23 cellular contexts compared by ENCODE assay signal in genomic region chr4:93317571-93317970, GRCh38.
"Had no signal": no experiment of that assay in that cellular context is flagged by ENCODE, and none has a peak within 500 bp of the region (broad histone marks: within the 10 kb centered on the region; RNA-seq: fewer than 3 reads in every experiment).

No MANE protein-coding gene starts in this region.

- H3K4me1 Mint-ChIP-seq: activated CD4-positive, alpha-beta T cell treated with anti-CD3 and anti-CD28 coated beads, Interleukin-2, amount 10 ng/mL, durations not matched to agents 24 days and 14 days; nephron had no signal

- H3K36me3 ChIP-seq: prostate gland, tibial nerve, uterus had no signal

- H3K27ac Mint-ChIP-seq: activated CD4-positive, alpha-beta T cell treated with anti-CD3 and anti-CD28 coated beads, Interleukin-2, amount 10 ng/mL, durations not matched to agents 24 days and 14 days; activated CD8-positive, alpha-beta T cell treated with anti-CD3 and anti-CD28 coated beads, Interleukin-2, amount 10 ng/mL, durations not matched to agents 7 days and 5 days; activated naive CD4-positive, alpha-beta T cell treated with anti-CD3 and anti-CD28 coated beads, Interleukin-2, amount 50 U/mL, for 72 hours; nephron had no signal

- H3K4me1 ChIP-seq: prostate gland, tibial nerve, uterus had no signal

- H3K9me3 Mint-ChIP-seq: activated CD4-positive, alpha-beta T cell treated with anti-CD3 and anti-CD28 coated beads, Interleukin-2, amount 10 ng/mL, durations not matched to agents 24 days and 14 days; nephron had no signal

- H3K9me3 ChIP-seq: prostate gland, tibial nerve, uterus had no signal

- ATAC-seq: activated CD8-positive, alpha-beta T cell treated with anti-CD3 and anti-CD28 coated beads, Interleukin-2, amount 10 ng/mL, durations not matched to agents 7 days and 5 days; activated naive CD4-positive, alpha-beta T cell treated with anti-CD3 and anti-CD28 coated beads, Interleukin-2, amount 50 U/mL, for 72 hours; right cardiac atrium had no signal

- H3K36me3 Mint-ChIP-seq: activated naive CD4-positive, alpha-beta T cell treated with anti-CD3 and anti-CD28 coated beads, Interleukin-2, amount 50 U/mL, for 72 hours; brain had no signal

- H3K27ac ChIP-seq: prostate gland, skin epidermis, tibial nerve, uterus had no signal

- H3K4me3 Mint-ChIP-seq: activated CD4-positive, alpha-beta T cell treated with anti-CD3 and anti-CD28 coated beads, Interleukin-2, amount 10 ng/mL, durations not matched to agents 24 days and 14 days; activated CD8-positive, alpha-beta T cell treated with anti-CD3 and anti-CD28 coated beads, Interleukin-2, amount 10 ng/mL, durations not matched to agents 7 days and 5 days; brain; nephron had no signal

- DNase-seq: activated CD4-positive, alpha-beta T cell treated with anti-CD3 and anti-CD28 coated beads, Interleukin-2, amount 10 ng/mL, durations not matched to agents 24 days and 14 days; activated CD4-positive, CD25-positive, alpha-beta regulatory T cell; activated CD8-positive, alpha-beta memory T cell treated with anti-CD3 and anti-CD28 coated beads, Interleukin-2, amount 50 U/mL, for 4 hours; activated CD8-positive, alpha-beta T cell treated with anti-CD3 and anti-CD28 coated beads, Interleukin-2, amount 10 ng/mL, durations not matched to agents 7 days and 5 days; activated effector memory CD4-positive, alpha-beta T cell treated with anti-CD3 and anti-CD28 coated beads, Interleukin-2, amount 50 U/mL, for 16 hours; activated T-cell treated with anti-CD3 and anti-CD28 coated beads, Interleukin-2, amount 50 U/mL, for 48 hours; amygdala; cortex of kidney; effector CD4-positive, alpha-beta T cell; foreskin melanocyte; head of caudate nucleus; occipital lobe; right cardiac atrium; stimulated activated CD4-positive, alpha-beta T cell treated with anti-CD3 and anti-CD28 coated beads, Interleukin-15, amount 100 ng/mL, for 24 hours; stimulated activated CD4-positive, alpha-beta T cell treated with anti-CD3 and anti-CD28 coated beads, Interleukin-4, amount 100 ng/mL, for 1 hour; stimulated activated naive CD4-positive, alpha-beta T cell; uterus had no signal

- H3K4me3 ChIP-seq: prostate gland, skin epidermis, tibial nerve, uterus had no signal

- H3K27me3 ChIP-seq: tibial nerve, uterus had no signal

- H3K27me3 Mint-ChIP-seq: activated CD4-positive, alpha-beta T cell treated with anti-CD3 and anti-CD28 coated beads, Interleukin-2, amount 10 ng/mL, durations not matched to agents 24 days and 14 days; brain had no signal
